8 cellular contexts compared by ENCODE assay signal in genomic region chr15:40593588-40594428, GRCh38. TPM values are rescaled to one million over a fixed set of nuclear protein-coding genes. Genes with fewer than 3 reads are reported as not detected.
DNase-seq lines count a peak whose midpoint lies in the region; ATAC-seq and TF ChIP-seq lines count a peak whose summit lies in the region.

Gene KNL1 (plus strand): TSS chr15:40594249. CDS start chr15:40602932, 8,683 bp downstream.

- DNase-seq in NCI-H1930 (lab: John Stamatoyannopoulos, UW) (peak; percentile 85 to 87), anterior cingulate cortex (lab: John Stamatoyannopoulos, UW) (peak; percentile 59 to 99 (median 92)), right atrium auricular region (ENCODE audit: low spot score) (peak; percentile 98), prostate gland (ENCODE audit: low spot score) (peak; percentile 94)

- TF ChIP-seq CTCF in right atrium auricular region (IDR thresholded peaks at IDR 0.05) (no peak), prostate gland (IDR thresholded peaks at IDR 0.05) (peak in 1 of 4 experiments; percentile 10)

- H3K9me3 ChIP-seq in right atrium auricular region (no peaks in the 10 kb centered on the region), prostate gland (no peaks in the 10 kb centered on the region)

- peaks cover 0 to 10% of the 10 kb centered on the region in 2 donors for H3K4me1 ChIP-seq in right atrium auricular region
- H3K4me1 ChIP-seq in prostate gland (replicated peaks): no peaks in the 10 kb centered on the region
- no peaks in the 10 kb centered on the region for H3K4me1 ChIP-seq in urinary bladder (ENCODE audit: insufficient read depth)

- peak; percentile 40 for ATAC-seq in GM18499 (IDR thresholded peaks at IDR 0.05; ENCODE audit: insufficient read depth, unreplicated experiment)
- ATAC-seq in HG02970 (IDR thresholded peaks at IDR 0.05; ENCODE audit: low FRiP score, unreplicated experiment): peak; percentile 76

- H3K27ac ChIP-seq in right atrium auricular region (peak within 1 kb of the TSS; percentile 91 to 94), prostate gland (peak within 1 kb of the TSS; percentile 91 to 93), urinary bladder (ENCODE audit: low read depth) (peak within 1 kb of the TSS; percentile 84)

- H3K36me3 ChIP-seq in right atrium auricular region (no peaks in the 10 kb centered on the region), prostate gland (no peaks in the 10 kb centered on the region), urinary bladder (ENCODE audit: insufficient read depth) (no peaks in the 10 kb centered on the region)

- intact Hi-C loops in T-helper 2 cell treated with Interferon-gamma antibody and Interleukin-4, amounts not matched to agents 100 ng/mL and 5 ng/mL, for 36 hours (cut with micrococcal nuclease): loop anchor here (1.0 to 2.0 kb wide), 4 partner anchors 25 to 212 kb away; partner anchors contain the start of genes CCDC32, RAD51 and RPUSD2
- intact Hi-C loops in prostate gland (cut with DNase I): loop anchor here (10.0 kb wide), 1 partner anchor 301 kb away; the partner anchor contains the start of gene VPS18

- 4% methylated on average over 41 of the region's 41 CpGs for WGBS in prostate gland
- WGBS in urinary bladder: 3% methylated on average over 41 of the region's 41 CpGs

- H3K4me3 ChIP-seq in right atrium auricular region (peak within 1 kb of the TSS; percentile 55 to 64), prostate gland (peak within 1 kb of the TSS; percentile 44 to 46), urinary bladder (ENCODE audit: low read depth, low read length) (peak within 1 kb of the TSS; percentile 56)

- no peaks in the 10 kb centered on the region for H3K27me3 ChIP-seq in right atrium auricular region
- no peaks in the 10 kb centered on the region for H3K27me3 ChIP-seq in prostate gland (replicated peaks; ENCODE audit: insufficient read depth)

- no peak for TF ChIP-seq POLR2A in prostate gland (IDR thresholded peaks at IDR 0.05)

RNA-seq across cellular contexts. Expression of gene KNL1, which starts in this region (rescaled TPM):
- total RNA-seq in T-helper 2 cell treated with Interferon-gamma antibody and Interleukin-4, amounts not matched to agents 100 ng/mL and 5 ng/mL, for 36 hours: 51.7 and 53.0 TPM in 2 replicates
- total RNA-seq in right atrium auricular region: 1 to 10 TPM in 1 of 2 donors, under 1 TPM in 1; 0.51 to 4.6 TPM
- total RNA-seq in prostate gland: 10 to 100 TPM in 1 of 2 donors, 1 to 10 TPM in 1; 1.6 to 18.7 TPM
- total RNA-seq in urinary bladder: 39.5 TPM
- polyA plus RNA-seq in urinary bladder: 0.35 TPM

Comparison
In these comparisons a context has a peak if more than half of its experiments do, and no peak if none do; other contexts are left out.
1. Peak in every context shown above with its lines: DNase-seq, ATAC-seq, H3K4me3 ChIP-seq and H3K27ac ChIP-seq.